Comparison of ENCODE assay signal across 3 cellular contexts in the genomic region with DNA sequence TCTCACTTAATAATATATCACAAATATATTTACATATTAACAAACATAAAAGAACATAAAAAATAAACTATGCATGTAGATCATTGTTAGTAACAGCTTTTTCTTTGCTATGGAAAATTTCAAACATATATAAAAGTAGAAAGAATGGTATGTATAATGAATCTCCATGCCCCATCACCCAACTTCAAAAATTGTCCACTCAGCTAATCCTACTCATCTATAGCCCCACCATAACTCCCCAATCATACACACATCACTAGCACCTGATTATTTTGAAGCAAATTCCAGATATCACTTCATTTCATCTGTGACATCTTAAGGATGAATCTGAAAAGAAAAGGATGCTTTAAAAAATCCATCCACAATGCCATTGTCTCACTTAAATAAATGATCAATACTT.
TF ChIP-seq lines count a peak whose summit lies in the region.

No MANE protein-coding gene starts in this region.

TF ChIP-seq in A549, 52 proteins besides CTCF, POLR2A, EP300 and RAD21:
- TF ChIP-seq MAFK (IDR thresholded peaks at IDR 0.05; ENCODE audit: partially characterized antibody) (peak; percentile 80), NPAS2 (CRISPR knock-in tag; IDR thresholded peaks at IDR 0.05; ENCODE audit: borderline replicate concordance) (no peak)

TF ChIP-seq in IMR-90, 13 proteins besides CTCF, POLR2A, EP300 and RAD21:
- peak; percentile 76 for TF ChIP-seq MAFK (IDR thresholded peaks at IDR 0.05; ENCODE audit: low read depth, low read length)
- TF ChIP-seq MXI1 (IDR thresholded peaks at IDR 0.05; ENCODE audit: borderline replicate concordance, low read depth, low read length) = no peak

TF ChIP-seq in H1, 55 proteins besides CTCF, POLR2A, EP300 and RAD21:
- TF ChIP-seq MAFK (IDR thresholded peaks at IDR 0.05; ENCODE audit: low read depth, low read length) (peak; percentile 47; the same call in 1 of the 2 replicates), SIN3A (conservative IDR thresholded peaks at IDR 0.05 in 1 of 2, IDR thresholded peaks at IDR 0.05 in 1 of 2; ENCODE audit: low read depth in 1 of 2, low read length in 2 of 2) (no peak)
TF ChIP-seq in H1: peak in this region for 1.
